In the genomic region with DNA sequence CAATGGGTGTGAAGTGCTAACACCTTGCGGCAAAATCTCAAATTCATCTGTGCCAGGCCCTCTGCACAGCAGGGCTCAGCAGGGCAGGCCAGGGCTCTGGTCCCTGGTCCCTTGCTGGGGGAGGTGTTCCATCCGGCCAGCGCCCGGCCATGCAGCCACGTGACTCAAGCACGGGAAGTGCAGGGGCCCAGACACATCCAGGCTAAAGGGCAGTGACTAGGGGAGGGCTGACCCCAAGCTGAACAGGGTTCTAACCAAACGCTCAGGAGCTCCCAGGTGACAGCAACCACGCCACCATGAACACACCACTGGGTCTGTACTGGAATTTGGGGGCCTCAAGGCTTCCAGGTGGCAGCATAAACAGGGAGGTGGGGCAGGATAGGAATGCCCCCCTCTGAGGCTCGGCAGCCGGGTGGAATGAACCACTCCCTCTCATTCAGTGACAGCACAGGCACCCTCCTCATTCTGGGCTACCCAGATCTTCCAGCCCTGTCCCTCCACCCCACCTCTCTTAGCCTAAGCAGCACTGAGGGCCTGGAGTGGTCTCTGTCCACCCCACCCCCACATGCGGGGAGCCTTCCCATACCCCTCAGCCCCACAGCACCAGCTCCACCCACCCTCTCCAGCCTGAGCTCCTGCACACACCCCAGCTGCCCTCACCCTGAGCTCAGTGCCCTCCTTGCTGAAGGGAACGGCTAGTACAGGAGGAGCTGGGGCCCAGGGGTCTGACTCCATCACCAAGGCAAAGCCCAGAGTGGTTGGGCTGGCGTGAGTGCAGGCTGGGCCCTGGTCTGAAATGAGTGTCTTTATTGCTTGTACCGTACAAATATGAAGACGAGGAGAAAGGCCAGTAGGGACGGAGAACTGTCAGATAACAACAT, we compare ENCODE assay signal across 1 cellular context.
TF ChIP-seq lines count a peak whose summit lies in the region.

No MANE protein-coding gene starts in this region.

TF ChIP-seq in HEK293, 187 proteins besides CTCF, POLR2A, EP300 and RAD21 (continued from another document):
- TF ChIP-seq MYNN (tag by site-specific recombination; IDR thresholded peaks at IDR 0.05; ENCODE audit: borderline replicate concordance) (no peak), ZNF776 (tag by site-specific recombination; IDR thresholded peaks at IDR 0.05; ENCODE audit: borderline replicate concordance) (no peak), BCL11B (tag by site-specific recombination; IDR thresholded peaks at IDR 0.05; ENCODE audit: low read depth) (no peak), ZNF596 (tag by site-specific recombination; IDR thresholded peaks at IDR 0.05) (no peak), KLF10 (tag by site-specific recombination; IDR thresholded peaks at IDR 0.05) (no peak), ZIC2 (tag by site-specific recombination; IDR thresholded peaks at IDR 0.05) (peak; percentile 70), KLF9 (tag by site-specific recombination; IDR thresholded peaks at IDR 0.05; ENCODE audit: low read depth) (no peak), ZNF214 (tag by site-specific recombination; IDR thresholded peaks at IDR 0.05; ENCODE audit: borderline replicate concordance) (no peak), ZNF221 (tag by site-specific recombination; IDR thresholded peaks at IDR 0.05; ENCODE audit: borderline replicate concordance) (no peak), ZBTB7A (tag by site-specific recombination; IDR thresholded peaks at IDR 0.05; ENCODE audit: low read depth) (no peak), SP7 (tag by site-specific recombination; IDR thresholded peaks at IDR 0.05) (0 out of 2 replicates have a peak, but pooled peaks have one; percentile 13), ZEB2 (tag by site-specific recombination; IDR thresholded peaks at IDR 0.05) (no peak), ZNF670 (tag by site-specific recombination; IDR thresholded peaks at IDR 0.05; ENCODE audit: low read depth) (no peak), SP3 (tag by site-specific recombination; IDR thresholded peaks at IDR 0.05) (no peak), GLIS1 (tag by site-specific recombination; IDR thresholded peaks at IDR 0.05) (peak; percentile 88), ZFP37 (tag by site-specific recombination; IDR thresholded peaks at IDR 0.05) (no peak), SP2 (tag by site-specific recombination; IDR thresholded peaks at IDR 0.05) (0 out of 2 replicates have a peak, but pooled peaks have one; percentile 25), ZNF48 (tag by site-specific recombination; IDR thresholded peaks at IDR 0.05) (no peak), ZBTB8A (tag by site-specific recombination; IDR thresholded peaks at IDR 0.05) (no peak), ZNF610 (tag by site-specific recombination; IDR thresholded peaks at IDR 0.05; ENCODE audit: borderline replicate concordance) (no peak), ZNF174 (tag by site-specific recombination; IDR thresholded peaks at IDR 0.05) (no peak), TRIM28 (IDR thresholded peaks at IDR 0.05; ENCODE audit: borderline replicate concordance, low read length) (no peak)
- TF ChIP-seq, protein P1, sequence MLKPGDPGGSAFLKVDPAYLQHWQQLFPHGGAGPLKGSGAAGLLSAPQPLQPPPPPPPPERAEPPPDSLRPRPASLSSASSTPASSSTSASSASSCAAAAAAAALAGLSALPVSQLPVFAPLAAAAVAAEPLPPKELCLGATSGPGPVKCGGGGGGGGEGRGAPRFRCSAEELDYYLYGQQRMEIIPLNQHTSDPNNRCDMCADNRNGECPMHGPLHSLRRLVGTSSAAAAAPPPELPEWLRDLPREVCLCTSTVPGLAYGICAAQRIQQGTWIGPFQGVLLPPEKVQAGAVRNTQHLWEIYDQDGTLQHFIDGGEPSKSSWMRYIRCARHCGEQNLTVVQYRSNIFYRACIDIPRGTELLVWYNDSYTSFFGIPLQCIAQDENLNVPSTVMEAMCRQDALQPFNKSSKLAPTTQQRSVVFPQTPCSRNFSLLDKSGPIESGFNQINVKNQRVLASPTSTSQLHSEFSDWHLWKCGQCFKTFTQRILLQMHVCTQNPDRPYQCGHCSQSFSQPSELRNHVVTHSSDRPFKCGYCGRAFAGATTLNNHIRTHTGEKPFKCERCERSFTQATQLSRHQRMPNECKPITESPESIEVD (tag by site-specific recombination; IDR thresholded peaks at IDR 0.05) = no peak
- TF ChIP-seq, protein P2, sequence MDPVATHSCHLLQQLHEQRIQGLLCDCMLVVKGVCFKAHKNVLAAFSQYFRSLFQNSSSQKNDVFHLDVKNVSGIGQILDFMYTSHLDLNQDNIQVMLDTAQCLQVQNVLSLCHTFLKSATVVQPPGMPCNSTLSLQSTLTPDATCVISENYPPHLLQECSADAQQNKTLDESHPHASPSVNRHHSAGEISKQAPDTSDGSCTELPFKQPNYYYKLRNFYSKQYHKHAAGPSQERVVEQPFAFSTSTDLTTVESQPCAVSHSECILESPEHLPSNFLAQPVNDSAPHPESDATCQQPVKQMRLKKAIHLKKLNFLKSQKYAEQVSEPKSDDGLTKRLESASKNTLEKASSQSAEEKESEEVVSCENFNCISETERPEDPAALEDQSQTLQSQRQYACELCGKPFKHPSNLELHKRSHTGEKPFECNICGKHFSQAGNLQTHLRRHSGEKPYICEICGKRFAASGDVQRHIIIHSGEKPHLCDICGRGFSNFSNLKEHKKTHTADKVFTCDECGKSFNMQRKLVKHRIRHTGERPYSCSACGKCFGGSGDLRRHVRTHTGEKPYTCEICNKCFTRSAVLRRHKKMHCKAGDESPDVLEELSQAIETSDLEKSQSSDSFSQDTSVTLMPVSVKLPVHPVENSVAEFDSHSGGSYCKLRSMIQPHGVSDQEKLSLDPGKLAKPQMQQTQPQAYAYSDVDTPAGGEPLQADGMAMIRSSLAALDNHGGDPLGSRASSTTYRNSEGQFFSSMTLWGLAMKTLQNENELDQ (tag by site-specific recombination; IDR thresholded peaks at IDR 0.05; ENCODE audit: low read depth) = no peak
- TF ChIP-seq, protein P3, sequence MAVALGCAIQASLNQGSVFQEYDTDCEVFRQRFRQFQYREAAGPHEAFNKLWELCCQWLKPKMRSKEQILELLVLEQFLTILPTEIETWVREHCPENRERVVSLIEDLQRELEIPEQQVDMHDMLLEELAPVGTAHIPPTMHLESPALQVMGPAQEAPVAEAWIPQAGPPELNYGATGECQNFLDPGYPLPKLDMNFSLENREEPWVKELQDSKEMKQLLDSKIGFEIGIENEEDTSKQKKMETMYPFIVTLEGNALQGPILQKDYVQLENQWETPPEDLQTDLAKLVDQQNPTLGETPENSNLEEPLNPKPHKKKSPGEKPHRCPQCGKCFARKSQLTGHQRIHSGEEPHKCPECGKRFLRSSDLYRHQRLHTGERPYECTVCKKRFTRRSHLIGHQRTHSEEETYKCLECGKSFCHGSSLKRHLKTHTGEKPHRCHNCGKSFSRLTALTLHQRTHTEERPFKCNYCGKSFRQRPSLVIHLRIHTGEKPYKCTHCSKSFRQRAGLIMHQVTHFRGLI (tag by site-specific recombination; IDR thresholded peaks at IDR 0.05) = peak; percentile 95
